Comparison of ENCODE assay signal across 11 cellular contexts in the genomic region with DNA sequence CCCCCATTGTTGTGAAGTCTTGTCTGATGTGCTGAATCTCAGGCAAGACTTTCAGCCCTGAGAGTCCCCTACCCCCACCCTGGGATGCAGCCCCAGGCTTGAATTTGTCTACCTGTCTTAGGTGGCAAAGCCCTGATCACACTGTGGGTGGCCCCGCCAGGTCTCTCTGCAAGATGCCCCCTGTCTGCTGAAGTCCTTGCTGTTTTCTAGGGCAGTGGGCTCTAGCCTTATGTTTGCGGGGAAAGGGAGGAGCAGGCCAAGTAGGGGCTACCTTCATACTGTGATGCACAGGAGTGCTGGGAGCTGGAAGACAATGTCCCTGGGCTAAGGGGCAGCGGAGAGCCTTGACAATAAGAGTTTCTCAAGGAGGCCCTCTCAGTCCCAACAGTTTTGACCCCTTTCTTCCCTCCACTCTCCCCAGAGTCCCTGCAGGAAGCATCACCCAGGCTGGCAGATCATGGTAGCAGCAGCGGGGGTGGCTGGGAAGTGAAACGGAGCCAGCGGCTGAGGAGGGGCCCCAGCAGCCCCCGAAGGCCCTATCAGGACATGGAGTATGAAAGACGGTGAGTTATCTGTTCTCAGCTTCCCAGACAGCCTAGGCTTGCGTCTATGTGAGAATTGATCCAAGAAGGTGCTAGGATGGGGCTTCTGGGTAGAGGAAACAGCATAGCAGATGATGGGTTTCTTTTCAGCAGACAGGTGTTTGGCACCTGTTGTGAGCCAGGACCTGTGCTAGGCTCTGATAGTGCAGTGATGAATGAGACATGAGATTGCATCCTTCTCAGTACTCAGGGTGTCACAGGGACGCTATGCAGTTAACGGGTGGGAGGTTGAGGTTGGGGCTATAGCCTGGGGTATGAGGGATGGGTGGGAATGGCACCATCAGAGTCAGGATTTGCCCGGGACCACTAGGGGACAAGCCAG. TPM values are rescaled to one million over a fixed set of nuclear protein-coding genes. Genes with fewer than 3 reads are reported as not detected.
DNase-seq lines count a peak whose midpoint lies in the region; ATAC-seq, FAIRE-seq and TF ChIP-seq lines count a peak whose summit lies in the region.
"Had no signal": no experiment of that assay in that cellular context is flagged by ENCODE, and none has a peak within 500 bp of the region (broad histone marks: within the 10 kb centered on the region; RNA-seq: fewer than 3 reads in every experiment).

No MANE protein-coding gene starts in this region.

- FAIRE-seq in frontal cortex (lab: Jason Lieb, UNC), result no peak

- no peak overlapping the region for H3K4me3 ChIP-seq in CD4-positive, alpha-beta memory T cell (ENCODE audit: low read length in 2 of 2)
- H3K4me3 ChIP-seq in Karpas-422 (ENCODE audit: low read length), result peak overlapping the region; percentile 83; the same call in 1 of the 2 replicates
- H3K4me3 ChIP-seq: testis had no signal

- H3K9me3 ChIP-seq in CD4-positive, alpha-beta memory T cell (ENCODE audit: control insufficient read depth in 1 of 2, low read length in 2 of 2), result no peaks in the 10 kb centered on the region
- H3K9me3 ChIP-seq in Karpas-422 (ENCODE audit: low read length), result no peaks in the 10 kb centered on the region
- H3K9me3 ChIP-seq: testis had no signal

- H3K79me2 ChIP-seq in Karpas-422 (ENCODE audit: low read length), result peaks cover 80% of the 10 kb centered on the region

- intact Hi-C loops in CD4-positive, alpha-beta memory T cell (cut with micrococcal nuclease), result loop anchor here (5.0 kb wide), 1 partner anchor 235 kb away; no protein-coding TSS in a partner anchor

- no peak overlapping the region for H3K9ac ChIP-seq in Karpas-422 (ENCODE audit: low read length)

- no peaks in the 10 kb centered on the region for H3K27me3 ChIP-seq in CD4-positive, alpha-beta memory T cell (ENCODE audit: insufficient read depth, low read length)
- no peaks in the 10 kb centered on the region for H3K27me3 ChIP-seq in Karpas-422 (ENCODE audit: low read length)
- H3K27me3 ChIP-seq: testis had no signal

- CTCF ChIA-PET in CD4-positive, alpha-beta memory T cell (lab: Charles Lee; ENCODE audit: partially characterized antibody), result no interaction called here

- peak overlapping the region; percentile 25 to 96 (median 56) for H3K4me3 Mint-ChIP-seq in CD4-positive, alpha-beta memory T cell
- H3K4me3 Mint-ChIP-seq in chondrocyte (ENCODE audit: unreplicated experiment), result peak overlapping the region; percentile 6
- H3K4me3 Mint-ChIP-seq in nephron, result peak overlapping the region; percentile 56 to 75 (median 64)

- peaks cover 36% of the 10 kb centered on the region for H3K4me1 ChIP-seq in CD4-positive, alpha-beta memory T cell (ENCODE audit: insufficient read depth, low read length)
- H3K4me1 ChIP-seq in Karpas-422 (ENCODE audit: low read length), result peaks cover 20% of the 10 kb centered on the region

- TF ChIP-seq CTCF in chondrocyte (IDR thresholded peaks at IDR 0.05) (no peak), nephron (IDR thresholded peaks at IDR 0.05; ENCODE audit: unreplicated experiment in 3 of 3) (no peak)

- H4K20me1 ChIP-seq in Karpas-422 (ENCODE audit: insufficient read depth, low read depth, low read length), result peaks cover 26% of the 10 kb centered on the region; the same call in 1 of the 2 replicates

- H3K4me1 Mint-ChIP-seq in CD4-positive, alpha-beta memory T cell, result peaks cover 21 to 57% (median 39%) of the 10 kb centered on the region in 4 donors
- H3K4me1 Mint-ChIP-seq in chondrocyte (ENCODE audit: low read depth), result peaks cover 15% of the 10 kb centered on the region
- H3K4me1 Mint-ChIP-seq in nephron, result no peaks in the 10 kb centered on the region

- H3K9me3 Mint-ChIP-seq in CD4-positive, alpha-beta memory T cell, result peaks cover 0 to 1% (median 0%) of the 10 kb centered on the region in 8 donors
- H3K9me3 Mint-ChIP-seq in chondrocyte (ENCODE audit: low read depth), result no peaks in the 10 kb centered on the region
- peaks cover 28% of the 10 kb centered on the region for H3K9me3 Mint-ChIP-seq in nephron

- H3K9me2 ChIP-seq in Karpas-422 (replicated peaks; ENCODE audit: insufficient read depth, low read length), result no peaks in the 10 kb centered on the region

- no peak for DNase-seq in CD4-positive, alpha-beta memory T cell
- DNase-seq in Karpas-422, result no peak
- no peak for DNase-seq in chondrocyte (ENCODE audit: low spot score)
- DNase-seq in frontal cortex (ENCODE audit: low spot score in 2 of 2), result no peak
- DNase-seq in cerebellar nuclear complex (lab: John Stamatoyannopoulos, UW), result no peak
- no peak for DNase-seq in OCI-M2 (lab: John Stamatoyannopoulos, UW; ENCODE audit: unreplicated experiment)
- DNase-seq: NCI-H1436 treated with DMSO at 0.1 percent for 48 hours, posterior cingulate gyrus, testis had no signal

- ATAC-seq in HG02759 (IDR thresholded peaks at IDR 0.05; ENCODE audit: unreplicated experiment), result no peak

- no peak overlapping the region for H3K27ac ChIP-seq in CD4-positive, alpha-beta memory T cell (ENCODE audit: low read depth, low read length)
- no peak overlapping the region for H3K27ac ChIP-seq in Karpas-422 (ENCODE audit: low read length)

- peak overlapping the region in 3 of 7 donors; percentile 23 to 99 (median 52) for H3K27ac Mint-ChIP-seq in CD4-positive, alpha-beta memory T cell
- H3K27ac Mint-ChIP-seq in chondrocyte (ENCODE audit: unreplicated experiment) (peak overlapping the region; percentile 54), nephron (no peak overlapping the region)

- H3K4me2 ChIP-seq in Karpas-422 (ENCODE audit: low read depth, low read length, poor library complexity, severe bottlenecking), result peak overlapping the region; percentile 82

- no peak overlapping the region for H2AFZ ChIP-seq in Karpas-422 (ENCODE audit: low read length)

- POLR2A ChIA-PET in CD4-positive, alpha-beta memory T cell (lab: Charles Lee; ENCODE audit: partially characterized antibody), result interaction anchor here (1.3 kb wide), 1 partner anchor 71 kb away, joined by 3 read pairs; no protein-coding TSS in a partner anchor

- peaks cover 5% of the 10 kb centered on the region for H3K36me3 ChIP-seq in CD4-positive, alpha-beta memory T cell (ENCODE audit: insufficient read depth, low read length)
- peaks cover 20% of the 10 kb centered on the region; the same call in 1 of the 2 replicates for H3K36me3 ChIP-seq in Karpas-422 (ENCODE audit: insufficient read depth, low read length)

- H3K27me3 Mint-ChIP-seq in CD4-positive, alpha-beta memory T cell, result no peaks in the 10 kb centered on the region
- H3K27me3 Mint-ChIP-seq in chondrocyte (ENCODE audit: low read depth) (no peaks in the 10 kb centered on the region), nephron (ENCODE audit: low read depth) (no peaks in the 10 kb centered on the region)

- peaks cover 6 to 33% of the 10 kb centered on the region in 2 donors for H3K36me3 Mint-ChIP-seq in CD4-positive, alpha-beta memory T cell
- H3K36me3 Mint-ChIP-seq in chondrocyte (ENCODE audit: low read depth), result no peaks in the 10 kb centered on the region
- H3K36me3 Mint-ChIP-seq in nephron (ENCODE audit: low read depth), result peaks cover 51% of the 10 kb centered on the region

RNA-seq across cellular contexts. Expression of a gene that starts 2.2 kb away (rescaled TPM):
- 10 to 100 TPM; 51.2 to 53.3 TPM for total RNA-seq in CD4-positive, alpha-beta memory T cell
- polyA plus RNA-seq in CD4-positive, alpha-beta memory T cell, result 10 to 100 TPM; 10.7 to 33.0 TPM
- total RNA-seq in Karpas-422 (2014; rRNA removed; shearing (Covaris generic); ENCODE audit: low replicate concordance), result 32.5 and 47.0 TPM in 2 replicates
- total RNA-seq in chondrocyte, result 29.0 to 36.3 TPM (median 29.6 TPM) in 3 replicates
- total RNA-seq in frontal cortex, result 37.9 TPM

RNA-seq across cellular contexts. Expression of a gene that starts 2.7 kb away (rescaled TPM):
- total RNA-seq in CD4-positive, alpha-beta memory T cell, result 10 to 100 TPM; 53.2 to 60.6 TPM
- 100 to 1,000 TPM; 170 to 180 TPM for polyA plus RNA-seq in CD4-positive, alpha-beta memory T cell
- 122 and 154 TPM in 2 replicates for total RNA-seq in Karpas-422 (2014; rRNA removed; shearing (Covaris generic); ENCODE audit: low replicate concordance)
- total RNA-seq in chondrocyte (60.7 to 65.4 TPM (median 60.8 TPM) in 3 replicates), frontal cortex (88.0 TPM)

RNA-seq across cellular contexts. Expression of a gene that starts 46.4 kb away (rescaled TPM):
- total RNA-seq in CD4-positive, alpha-beta memory T cell, result 100 to 1,000 TPM; 129 to 136 TPM
- polyA plus RNA-seq in CD4-positive, alpha-beta memory T cell, result 100 to 1,000 TPM; 149 to 167 TPM
- 178 and 214 TPM in 2 replicates for total RNA-seq in Karpas-422 (2014; rRNA removed; shearing (Covaris generic); ENCODE audit: low replicate concordance)
- total RNA-seq in chondrocyte (299 to 312 TPM (median 311 TPM) in 3 replicates), frontal cortex (122 TPM)

Comparison
In these comparisons a context has a peak if more than half of its experiments do, and no peak if none do; other contexts are left out.
1. H3K4me3 Mint-ChIP-seq: peak in every context shown above with its lines; median percentile 64 in nephron; 56 in CD4-positive, alpha-beta memory T cell; 6 in chondrocyte.